In the genomic region with DNA sequence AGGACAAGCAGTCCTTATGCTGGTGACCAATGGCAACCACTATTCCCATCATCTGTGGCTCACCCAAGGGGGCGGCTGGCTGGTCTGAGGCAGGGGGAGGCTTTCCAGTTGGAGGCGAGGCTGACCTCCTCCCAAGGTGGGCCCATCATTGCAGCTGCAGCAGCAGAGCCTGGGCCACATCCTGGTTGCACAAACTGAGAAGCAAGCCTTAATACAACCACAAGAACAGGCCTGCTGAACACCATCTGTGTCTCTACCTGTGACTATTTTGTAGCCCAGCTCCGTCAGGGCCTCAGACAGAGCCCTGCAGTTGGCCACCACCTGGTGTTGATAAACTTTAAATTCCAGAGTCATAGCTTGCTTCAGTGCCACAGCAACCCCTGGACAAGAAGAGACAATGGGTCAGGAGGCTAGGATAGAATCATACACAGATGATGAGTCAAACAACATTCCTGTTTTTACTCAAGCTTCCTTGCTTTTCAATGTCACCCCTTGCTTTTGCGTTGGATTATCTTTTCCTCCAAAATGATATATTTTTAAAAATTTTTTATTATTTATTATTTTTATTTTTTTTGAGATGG, we compare ENCODE assay signal across 1 cellular context.
TF ChIP-seq lines count a peak whose summit lies in the region.

No MANE protein-coding gene starts in this region.

TF ChIP-seq in H1, 55 proteins besides CTCF, POLR2A, EP300 and RAD21:
- TF ChIP-seq TAF1 (IDR thresholded peaks at IDR 0.05; ENCODE audit: low read depth, low read length) (no peak), SIN3A (conservative IDR thresholded peaks at IDR 0.05 in 1 of 2, IDR thresholded peaks at IDR 0.05 in 1 of 2; ENCODE audit: low read depth in 1 of 2, low read length in 2 of 2) (no peak), POLR2AphosphoS5 (IDR thresholded peaks at IDR 0.05; ENCODE audit: low read depth, low read length) (no peak), SRF (IDR thresholded peaks at IDR 0.05; ENCODE audit: low read depth, low read length) (no peak), KDM5A (IDR thresholded peaks at IDR 0.05; ENCODE audit: low read length) (no peak), SP4 (IDR thresholded peaks at IDR 0.05; ENCODE audit: low read length) (no peak), RXRA (IDR thresholded peaks at IDR 0.05; ENCODE audit: insufficient read depth, low read depth, low read length) (no peak)
